12 cellular contexts compared by ENCODE assay signal in the genomic region with DNA sequence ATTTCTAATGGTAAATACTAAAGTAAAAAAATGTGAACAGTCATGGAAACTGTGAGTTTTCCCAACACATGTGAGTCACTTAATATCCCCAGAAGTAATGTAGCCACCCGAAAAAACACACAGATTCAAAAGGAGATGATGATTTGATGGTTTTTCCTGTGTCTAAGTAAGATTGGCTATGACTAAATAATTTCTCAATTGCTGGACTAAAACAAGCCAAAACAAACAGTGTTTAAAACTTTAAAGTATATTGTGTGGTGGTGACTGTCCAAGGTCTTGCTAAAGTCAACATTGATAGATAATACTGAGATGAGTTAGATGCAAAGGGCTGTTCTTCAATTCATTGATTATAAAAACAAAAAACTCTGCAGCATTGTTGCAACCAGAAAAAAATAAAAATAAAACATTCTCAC.
DNase-seq lines count a peak whose midpoint lies in the region; ATAC-seq and TF ChIP-seq lines count a peak whose summit lies in the region.
"Had no signal": no experiment of that assay in that cellular context is flagged by ENCODE, and none has a peak within 500 bp of the region (broad histone marks: within the 10 kb centered on the region; RNA-seq: fewer than 3 reads in every experiment).

No MANE protein-coding gene starts in this region.

- H3K27ac ChIP-seq in RWPE2 (ENCODE audit: poor library complexity, severe bottlenecking) (no peak overlapping the region), Karpas-422 (ENCODE audit: low read length) (no peak overlapping the region)
- no peak overlapping the region for H3K27ac ChIP-seq in effector memory CD4-positive, alpha-beta T cell (ENCODE audit: insufficient read depth, low read length, poor library complexity, severe bottlenecking)

- H3K27me3 ChIP-seq in RWPE2 (ENCODE audit: insufficient read depth, poor library complexity, severe bottlenecking) (no peaks in the 10 kb centered on the region), Karpas-422 (ENCODE audit: low read length) (no peaks in the 10 kb centered on the region)
- no peaks in the 10 kb centered on the region for H3K27me3 ChIP-seq in effector memory CD4-positive, alpha-beta T cell (replicated peaks; ENCODE audit: control insufficient read depth, insufficient read depth, low read length, poor library complexity, severe bottlenecking)

- H4K20me1 ChIP-seq in Karpas-422 (ENCODE audit: insufficient read depth, low read depth, low read length): no peaks in the 10 kb centered on the region

- H3K36me3 ChIP-seq in RWPE2 (ENCODE audit: low read depth): no peaks in the 10 kb centered on the region
- no peaks in the 10 kb centered on the region for H3K36me3 ChIP-seq in effector memory CD4-positive, alpha-beta T cell (ENCODE audit: control insufficient read depth, insufficient read depth, low read length)
- no peaks in the 10 kb centered on the region for H3K36me3 ChIP-seq in Karpas-422 (ENCODE audit: insufficient read depth, low read length)

- no peaks in the 10 kb centered on the region for H3K79me2 ChIP-seq in Karpas-422 (ENCODE audit: low read length)

- H2AFZ ChIP-seq in Karpas-422 (ENCODE audit: low read length): no peak overlapping the region

- DNase-seq in Daoy (ENCODE audit: low read depth): peak; percentile 73
- DNase-seq in RWPE2 (ENCODE audit: low spot score): no peak
- peak; percentile 99 for DNase-seq in fibroblast of mammary gland (ENCODE audit: low read depth)
- no peak for DNase-seq in omental fat pad (ENCODE audit: low spot score)
- DNase-seq in effector memory CD4-positive, alpha-beta T cell: no peak
- DNase-seq in mucosa of gallbladder (ENCODE audit: low spot score): no peak
- no peak for DNase-seq in Karpas-422
- no peak for DNase-seq in NCI-H146 (lab: John Stamatoyannopoulos, UW)
- DNase-seq: activated CD4-positive, CD25-positive, alpha-beta regulatory T cell; amygdala; mucosa of descending colon; NCI-H1930 had no signal

- ATAC-seq in RWPE2 (ENCODE audit: low read depth) (peak; percentile 84), omental fat pad (ENCODE audit: low FRiP score) (peak; percentile 28)
- ATAC-seq: mucosa of descending colon had no signal

- H3K4me3 ChIP-seq in RWPE2 (ENCODE audit: severe bottlenecking) (no peak overlapping the region), fibroblast of mammary gland (ENCODE audit: control insufficient read depth, low read depth, low read length) (no peak overlapping the region), Karpas-422 (ENCODE audit: low read length) (no peak overlapping the region)
- no peak overlapping the region for H3K4me3 ChIP-seq in effector memory CD4-positive, alpha-beta T cell (ENCODE audit: insufficient read depth, low read depth, low read length, poor library complexity, severe bottlenecking)
- H3K4me3 ChIP-seq: mucosa of descending colon had no signal

- no peaks in the 10 kb centered on the region for H3K9me2 ChIP-seq in Karpas-422 (replicated peaks; ENCODE audit: insufficient read depth, low read length)

- H3K4me2 ChIP-seq in Karpas-422 (ENCODE audit: low read depth, low read length, poor library complexity, severe bottlenecking): no peak overlapping the region

- H3K9me3 ChIP-seq in RWPE2 (ENCODE audit: severe bottlenecking) (no peaks in the 10 kb centered on the region), Karpas-422 (ENCODE audit: low read length) (no peaks in the 10 kb centered on the region)
- H3K9me3 ChIP-seq in effector memory CD4-positive, alpha-beta T cell (ENCODE audit: control insufficient read depth, low read length): no peaks in the 10 kb centered on the region
- H3K9me3 ChIP-seq: mucosa of descending colon had no signal

- TF ChIP-seq CTCF in RWPE2 (IDR thresholded peaks at IDR 0.05; ENCODE audit: poor library complexity, severe bottlenecking) (no peak), fibroblast of mammary gland (conservative IDR thresholded peaks at IDR 0.05; ENCODE audit: control insufficient read depth, insufficient read depth, low read depth, low read length) (no peak), omental fat pad (IDR thresholded peaks at IDR 0.05) (no peak)

- H3K4me1 ChIP-seq in RWPE2 (ENCODE audit: insufficient read depth, poor library complexity, severe bottlenecking) (no peaks in the 10 kb centered on the region), Karpas-422 (ENCODE audit: low read length) (no peaks in the 10 kb centered on the region)
- H3K4me1 ChIP-seq in effector memory CD4-positive, alpha-beta T cell (ENCODE audit: control insufficient read depth, insufficient read depth, low read length, poor library complexity, severe bottlenecking): no peaks in the 10 kb centered on the region

- H3K9ac ChIP-seq in Karpas-422 (ENCODE audit: low read length): no peak overlapping the region

Comparison
In these comparisons a context has a peak if more than half of its experiments do, and no peak if none do; other contexts are left out.
1. DNase-seq: peak in Daoy (single experiment) and fibroblast of mammary gland (single experiment); none in RWPE2 (single experiment), omental fat pad (single experiment), effector memory CD4-positive, alpha-beta T cell (0 of 3), mucosa of gallbladder (single experiment), Karpas-422 (single experiment) and NCI-H146 (single experiment).